In the genomic region with DNA sequence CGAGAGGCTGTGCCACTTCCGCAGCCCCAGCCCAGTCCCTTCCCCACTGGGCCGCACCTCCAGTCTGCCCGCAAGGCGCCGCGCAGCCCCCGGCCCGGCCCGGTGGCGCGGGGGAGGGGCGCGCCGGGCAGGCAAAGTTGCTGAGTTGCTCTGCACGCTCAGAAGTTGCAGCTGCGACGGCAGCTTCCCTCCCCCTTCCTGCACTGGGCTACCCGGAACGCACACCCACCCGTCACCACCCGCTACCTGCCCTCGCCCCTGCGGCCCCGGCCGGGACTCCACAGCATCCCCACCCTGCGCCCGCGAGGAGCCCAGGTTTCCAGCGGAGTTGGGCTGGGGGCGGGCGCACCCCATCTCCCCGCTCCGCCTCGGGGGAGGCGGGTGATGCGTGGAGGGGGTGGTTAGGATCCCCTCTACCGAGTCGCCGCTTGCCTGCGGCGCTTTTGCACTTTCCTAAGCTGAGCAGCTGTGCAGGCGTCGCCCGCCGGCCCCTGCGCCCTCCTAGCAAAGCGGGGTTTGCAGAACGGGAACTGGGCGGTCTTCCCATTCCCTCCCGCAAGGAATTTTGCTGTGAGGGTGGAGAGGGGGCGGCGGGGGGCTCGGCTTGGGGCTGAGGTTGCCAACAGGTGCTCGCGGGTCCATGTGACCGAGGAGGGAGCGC, we compare ENCODE assay signal across 2 cellular contexts.
TF ChIP-seq lines count a peak whose summit lies in the region.

No MANE protein-coding gene starts in this region.

TF ChIP-seq in liver, 16 proteins besides CTCF, POLR2A, EP300 and RAD21 (continued from another document):
- no peak for TF ChIP-seq HNF4A (conservative IDR thresholded peaks at IDR 0.05)
- no peak for TF ChIP-seq ZBTB33 (IDR thresholded peaks at IDR 0.05)
- no peak for TF ChIP-seq NR2F2 (IDR thresholded peaks at IDR 0.05)
- TF ChIP-seq FOXA1 (IDR thresholded peaks at IDR 0.05) = no peak
- no peak for TF ChIP-seq EGR1 (IDR thresholded peaks at IDR 0.05; ENCODE audit: low read depth in 2 of 2)
- no peak for TF ChIP-seq HNF4G (IDR thresholded peaks at IDR 0.05)
- no peak for TF ChIP-seq GABPA (IDR thresholded peaks at IDR 0.05 in 1 of 2, conservative IDR thresholded peaks at IDR 0.05 in 1 of 2)
- TF ChIP-seq SP1 (IDR thresholded peaks at IDR 0.05) = no peak
- no peak for TF ChIP-seq REST (IDR thresholded peaks at IDR 0.05)
- TF ChIP-seq YY1 (IDR thresholded peaks at IDR 0.05) = no peak
- no peak for TF ChIP-seq MAX (IDR thresholded peaks at IDR 0.05)
- no peak for TF ChIP-seq TAF1 (conservative IDR thresholded peaks at IDR 0.05)
- TF ChIP-seq, protein P1, sequence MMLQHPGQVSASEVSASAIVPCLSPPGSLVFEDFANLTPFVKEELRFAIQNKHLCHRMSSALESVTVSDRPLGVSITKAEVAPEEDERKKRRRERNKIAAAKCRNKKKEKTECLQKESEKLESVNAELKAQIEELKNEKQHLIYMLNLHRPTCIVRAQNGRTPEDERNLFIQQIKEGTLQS (IDR thresholded peaks at IDR 0.05) = no peak
- no peak for TF ChIP-seq JUND (IDR thresholded peaks at IDR 0.05)
TF ChIP-seq in liver: peak in this region for 0.

TF ChIP-seq in HepG2, 621 proteins besides CTCF, POLR2A, EP300 and RAD21 (continued from another document):
- TF ChIP-seq SATB2 (CRISPR knock-in tag; IDR thresholded peaks at IDR 0.05) = no peak
- no peak for TF ChIP-seq ZNF746 (CRISPR knock-in tag; IDR thresholded peaks at IDR 0.05)
- TF ChIP-seq, protein P2, sequence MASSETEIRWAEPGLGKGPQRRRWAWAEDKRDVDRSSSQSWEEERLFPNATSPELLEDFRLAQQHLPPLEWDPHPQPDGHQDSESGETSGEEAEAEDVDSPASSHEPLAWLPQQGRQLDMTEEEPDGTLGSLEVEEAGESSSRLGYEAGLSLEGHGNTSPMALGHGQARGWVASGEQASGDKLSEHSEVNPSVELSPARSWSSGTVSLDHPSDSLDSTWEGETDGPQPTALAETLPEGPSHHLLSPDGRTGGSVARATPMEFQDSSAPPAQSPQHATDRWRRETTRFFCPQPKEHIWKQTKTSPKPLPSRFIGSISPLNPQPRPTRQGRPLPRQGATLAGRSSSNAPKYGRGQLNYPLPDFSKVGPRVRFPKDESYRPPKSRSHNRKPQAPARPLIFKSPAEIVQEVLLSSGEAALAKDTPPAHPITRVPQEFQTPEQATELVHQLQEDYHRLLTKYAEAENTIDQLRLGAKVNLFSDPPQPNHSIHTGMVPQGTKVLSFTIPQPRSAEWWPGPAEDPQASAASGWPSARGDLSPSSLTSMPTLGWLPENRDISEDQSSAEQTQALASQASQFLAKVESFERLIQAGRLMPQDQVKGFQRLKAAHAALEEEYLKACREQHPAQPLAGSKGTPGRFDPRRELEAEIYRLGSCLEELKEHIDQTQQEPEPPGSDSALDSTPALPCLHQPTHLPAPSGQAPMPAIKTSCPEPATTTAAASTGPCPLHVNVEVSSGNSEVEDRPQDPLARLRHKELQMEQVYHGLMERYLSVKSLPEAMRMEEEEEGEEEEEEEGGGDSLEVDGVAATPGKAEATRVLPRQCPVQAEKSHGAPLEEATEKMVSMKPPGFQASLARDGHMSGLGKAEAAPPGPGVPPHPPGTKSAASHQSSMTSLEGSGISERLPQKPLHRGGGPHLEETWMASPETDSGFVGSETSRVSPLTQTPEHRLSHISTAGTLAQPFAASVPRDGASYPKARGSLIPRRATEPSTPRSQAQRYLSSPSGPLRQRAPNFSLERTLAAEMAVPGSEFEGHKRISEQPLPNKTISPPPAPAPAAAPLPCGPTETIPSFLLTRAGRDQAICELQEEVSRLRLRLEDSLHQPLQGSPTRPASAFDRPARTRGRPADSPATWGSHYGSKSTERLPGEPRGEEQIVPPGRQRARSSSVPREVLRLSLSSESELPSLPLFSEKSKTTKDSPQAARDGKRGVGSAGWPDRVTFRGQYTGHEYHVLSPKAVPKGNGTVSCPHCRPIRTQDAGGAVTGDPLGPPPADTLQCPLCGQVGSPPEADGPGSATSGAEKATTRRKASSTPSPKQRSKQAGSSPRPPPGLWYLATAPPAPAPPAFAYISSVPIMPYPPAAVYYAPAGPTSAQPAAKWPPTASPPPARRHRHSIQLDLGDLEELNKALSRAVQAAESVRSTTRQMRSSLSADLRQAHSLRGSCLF (CRISPR knock-in tag; IDR thresholded peaks at IDR 0.05; ENCODE audit: borderline replicate concordance) = no peak
- no peak for TF ChIP-seq KDM2A (CRISPR knock-in tag; IDR thresholded peaks at IDR 0.05; ENCODE audit: borderline replicate concordance, low read depth)
- TF ChIP-seq, protein P3, sequence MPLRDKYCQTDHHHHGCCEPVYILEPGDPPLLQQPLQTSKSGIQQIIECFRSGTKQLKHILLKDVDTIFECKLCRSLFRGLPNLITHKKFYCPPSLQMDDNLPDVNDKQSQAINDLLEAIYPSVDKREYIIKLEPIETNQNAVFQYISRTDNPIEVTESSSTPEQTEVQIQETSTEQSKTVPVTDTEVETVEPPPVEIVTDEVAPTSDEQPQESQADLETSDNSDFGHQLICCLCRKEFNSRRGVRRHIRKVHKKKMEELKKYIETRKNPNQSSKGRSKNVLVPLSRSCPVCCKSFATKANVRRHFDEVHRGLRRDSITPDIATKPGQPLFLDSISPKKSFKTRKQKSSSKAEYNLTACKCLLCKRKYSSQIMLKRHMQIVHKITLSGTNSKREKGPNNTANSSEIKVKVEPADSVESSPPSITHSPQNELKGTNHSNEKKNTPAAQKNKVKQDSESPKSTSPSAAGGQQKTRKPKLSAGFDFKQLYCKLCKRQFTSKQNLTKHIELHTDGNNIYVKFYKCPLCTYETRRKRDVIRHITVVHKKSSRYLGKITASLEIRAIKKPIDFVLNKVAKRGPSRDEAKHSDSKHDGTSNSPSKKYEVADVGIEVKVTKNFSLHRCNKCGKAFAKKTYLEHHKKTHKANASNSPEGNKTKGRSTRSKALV (CRISPR knock-in tag; IDR thresholded peaks at IDR 0.05) = no peak
- TF ChIP-seq ZFP62 (CRISPR knock-in tag; IDR thresholded peaks at IDR 0.05) = no peak
- TF ChIP-seq ZNF10 (CRISPR knock-in tag; IDR thresholded peaks at IDR 0.05; ENCODE audit: borderline replicate concordance, low read depth) = no peak
- TF ChIP-seq, protein P4, sequence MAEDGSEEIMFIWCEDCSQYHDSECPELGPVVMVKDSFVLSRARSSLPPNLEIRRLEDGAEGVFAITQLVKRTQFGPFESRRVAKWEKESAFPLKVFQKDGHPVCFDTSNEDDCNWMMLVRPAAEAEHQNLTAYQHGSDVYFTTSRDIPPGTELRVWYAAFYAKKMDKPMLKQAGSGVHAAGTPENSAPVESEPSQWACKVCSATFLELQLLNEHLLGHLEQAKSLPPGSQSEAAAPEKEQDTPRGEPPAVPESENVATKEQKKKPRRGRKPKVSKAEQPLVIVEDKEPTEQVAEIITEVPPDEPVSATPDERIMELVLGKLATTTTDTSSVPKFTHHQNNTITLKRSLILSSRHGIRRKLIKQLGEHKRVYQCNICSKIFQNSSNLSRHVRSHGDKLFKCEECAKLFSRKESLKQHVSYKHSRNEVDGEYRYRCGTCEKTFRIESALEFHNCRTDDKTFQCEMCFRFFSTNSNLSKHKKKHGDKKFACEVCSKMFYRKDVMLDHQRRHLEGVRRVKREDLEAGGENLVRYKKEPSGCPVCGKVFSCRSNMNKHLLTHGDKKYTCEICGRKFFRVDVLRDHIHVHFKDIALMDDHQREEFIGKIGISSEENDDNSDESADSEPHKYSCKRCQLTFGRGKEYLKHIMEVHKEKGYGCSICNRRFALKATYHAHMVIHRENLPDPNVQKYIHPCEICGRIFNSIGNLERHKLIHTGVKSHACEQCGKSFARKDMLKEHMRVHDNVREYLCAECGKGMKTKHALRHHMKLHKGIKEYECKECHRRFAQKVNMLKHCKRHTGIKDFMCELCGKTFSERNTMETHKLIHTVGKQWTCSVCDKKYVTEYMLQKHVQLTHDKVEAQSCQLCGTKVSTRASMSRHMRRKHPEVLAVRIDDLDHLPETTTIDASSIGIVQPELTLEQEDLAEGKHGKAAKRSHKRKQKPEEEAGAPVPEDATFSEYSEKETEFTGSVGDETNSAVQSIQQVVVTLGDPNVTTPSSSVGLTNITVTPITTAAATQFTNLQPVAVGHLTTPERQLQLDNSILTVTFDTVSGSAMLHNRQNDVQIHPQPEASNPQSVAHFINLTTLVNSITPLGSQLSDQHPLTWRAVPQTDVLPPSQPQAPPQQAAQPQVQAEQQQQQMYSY (CRISPR knock-in tag; IDR thresholded peaks at IDR 0.05) = no peak
- TF ChIP-seq MED8 (CRISPR knock-in tag; IDR thresholded peaks at IDR 0.05; ENCODE audit: insufficient replicate concordance) = no peak
- TF ChIP-seq ZHX1 (CRISPR knock-in tag; IDR thresholded peaks at IDR 0.05; ENCODE audit: low read depth) = no peak
